8 cellular contexts compared by ENCODE assay signal in genomic region chr22:30289980-30290313, GRCh38. TPM values are rescaled to one million over a fixed set of nuclear protein-coding genes. Genes with fewer than 3 reads are reported as not detected.
A peak's percentile ranks its signal among the peaks of the same experiment; 100 is the strongest.
DNase-seq lines count a peak whose midpoint lies in the region; ATAC-seq, FAIRE-seq and TF ChIP-seq lines count a peak whose summit lies in the region.

No MANE protein-coding gene starts in this region.

- H4K20me1 ChIP-seq in K562 (replicated peaks; ENCODE audit: control insufficient read depth, insufficient read depth, low read length): peaks cover 6% of the 10 kb centered on the region; the same call in 1 of the 2 replicates

- WGBS in K562 (ENCODE audit: insufficient coverage, low coverage, missing lambda C conversion rate): 32% methylated on average over 11 of the region's 12 CpGs

- peak overlapping the region; percentile 59; the same call in 1 of the 2 replicates for H2AFZ ChIP-seq in K562 (ENCODE audit: low read depth, low read length)

- no peak for TF ChIP-seq CTCF in K562 (IDR thresholded peaks at IDR 0.05 in 2 of 3, conservative IDR thresholded peaks at IDR 0.05 in 1 of 3; ENCODE audit: insufficient read depth in 2 of 3, low read depth in 1 of 3, low read length in 3 of 3)
- no peak for TF ChIP-seq CTCF in lower lobe of right lung (IDR thresholded peaks at IDR 0.05)
- peak in 1 of 4 experiments; percentile 19 for TF ChIP-seq CTCF in uterus (IDR thresholded peaks at IDR 0.05)

- H3K9me3 ChIP-seq in K562 (replicated peaks; ENCODE audit: control insufficient read depth, insufficient read depth, low read depth, low read length) (no peaks in the 10 kb centered on the region), lower lobe of right lung (no peaks in the 10 kb centered on the region), uterus (no peaks in the 10 kb centered on the region)

- TF ChIP-seq RAD21 in K562 (CRISPR knock-in tag; conservative IDR thresholded peaks at IDR 0.05 in 1 of 2, IDR thresholded peaks at IDR 0.05 in 1 of 2): no peak

- H3K9ac ChIP-seq in K562 (ENCODE audit: insufficient read depth in 1 of 2, low read depth in 2 of 2, low read length in 2 of 2): peak overlapping the region in 1 of 2 experiments; percentile 79; a peak in 1 of 4 replicates

- FAIRE-seq in K562 (lab: Jason Lieb, UNC): no peak

- TF ChIP-seq POLR2A in K562 (conservative IDR thresholded peaks at IDR 0.05) (no peak), uterus (IDR thresholded peaks at IDR 0.05) (peak in 1 of 2 donors; percentile 4)

- in situ Hi-C loops in K562 (cut with MboI): loop anchor here (10.0 kb wide), 1 partner anchor 315 kb away; the partner anchor contains the start of gene TCN2

- no peaks in the 10 kb centered on the region for H3K79me2 ChIP-seq in K562 (ENCODE audit: control insufficient read depth, insufficient read depth, low read length)

- H3K4me2 ChIP-seq in K562 (ENCODE audit: insufficient read depth, low read length): peak overlapping the region; percentile 60

- peak; percentile 21 for ATAC-seq in GM18511 (IDR thresholded peaks at IDR 0.05; ENCODE audit: unreplicated experiment)
- ATAC-seq in HG03095 (IDR thresholded peaks at IDR 0.05; ENCODE audit: unreplicated experiment): peak; percentile 13
- ATAC-seq in K562: peak; percentile 3
- peak; percentile 0 to 2 for ATAC-seq in lower lobe of right lung
- no peak for ATAC-seq in GM21515 (IDR thresholded peaks at IDR 0.05; ENCODE audit: unreplicated experiment)

- intact Hi-C loops in K562 (cut with micrococcal nuclease): loop anchor here (2.0 kb wide), 1 partner anchor 37 kb away; the partner anchor contains the start of gene TBC1D10A
- intact Hi-C loops in lower lobe of right lung (cut with DNase I): loop anchor here (10.0 kb wide), 1 partner anchor 95 kb away; the partner anchor contains the start of gene RNF215
- intact Hi-C loops in uterus (cut with DNase I; ENCODE audit: low total_unique reads): loop anchor here (5.0 kb wide), 1 partner anchor 97 kb away; the partner anchor contains the start of gene RNF215

- CTCF ChIA-PET in K562 (lab: Yijun Ruan, JAX; ENCODE audit: low intra/inter-chr PET ratio): interaction anchor here (0.7 kb wide), 1 partner anchor 16 kb away, joined by 3 read pairs; no protein-coding TSS in a partner anchor

- H3K27me3 ChIP-seq in K562 (ENCODE audit: control insufficient read depth in 2 of 2, insufficient read depth in 2 of 2, low read length in 2 of 2): no peaks in the 10 kb centered on the region
- no peaks in the 10 kb centered on the region for H3K27me3 ChIP-seq in lower lobe of right lung (ENCODE audit: low read depth)
- no peaks in the 10 kb centered on the region for H3K27me3 ChIP-seq in uterus

- no peaks in the 10 kb centered on the region for H3K9me1 ChIP-seq in K562 (ENCODE audit: control insufficient read depth, insufficient read depth, low read length)

- H3K36me3 ChIP-seq in K562 (ENCODE audit: control insufficient read depth, insufficient read depth, low read length): peaks cover 16% of the 10 kb centered on the region; the same call in 1 of the 3 replicates
- peaks cover 53% of the 10 kb centered on the region for H3K36me3 ChIP-seq in lower lobe of right lung
- H3K36me3 ChIP-seq in uterus: no peaks in the 10 kb centered on the region

- no TSS peak for BruUV-seq in K562 (replicated peaks; lab: Mats Ljungman, UMichigan)

- DNase-seq in K562 (ENCODE audit: extremely low read depth in 1 of 4, low spot score in 3 of 4) (no peak), lower lobe of right lung (no peak), uterus (no peak), NCI-H1694 (lab: John Stamatoyannopoulos, UW) (no peak), amygdala (lab: John Stamatoyannopoulos, UW) (no peak)

- TF ChIP-seq EP300 in K562 (IDR thresholded peaks at IDR 0.05; ENCODE audit: low read length): no peak

- H3K4me1 ChIP-seq in K562 (replicated peaks in 1 of 2; ENCODE audit: control insufficient read depth in 2 of 2, insufficient read depth in 2 of 2, low read length in 2 of 2) (peaks cover 19 to 54% of the 10 kb centered on the region in 2 experiments; a peak in 4 of 5 replicates), lower lobe of right lung (peaks cover 47% of the 10 kb centered on the region), uterus (peaks cover 13 to 23% of the 10 kb centered on the region in 2 donors)

- POLR2A ChIA-PET in K562 (lab: Yijun Ruan, JAX): interaction anchor here (0.6 to 1.4 kb wide), 3 partner anchors 10 to 19 kb away, joined by 3 to 7 read pairs (median 5); no protein-coding TSS in a partner anchor

- H3K4me3 ChIP-seq in K562: peak overlapping the region; percentile 58
- peak overlapping the region; percentile 96 for H3K4me3 ChIP-seq in lower lobe of right lung
- H3K4me3 ChIP-seq in uterus: peak overlapping the region; percentile 64 to 98

- H3K27ac ChIP-seq in K562 (ENCODE audit: extremely low read depth, low read depth, low read length): no peak overlapping the region
- H3K27ac ChIP-seq in lower lobe of right lung: peak overlapping the region; percentile 95
- H3K27ac ChIP-seq in uterus: peak overlapping the region; percentile 79 to 91

RNA-seq across cellular contexts. Expression of gene CASTOR1, which starts 0.6 kb away (rescaled TPM):
- total RNA-seq in K562 (2011; cell fraction: chromatin; rRNA removed; ENCODE audit: low replicate concordance): 2.1 and 7.3 TPM in 2 replicates
- 5.5 and 6.8 TPM in 2 replicates for total RNA-seq in K562 (2011; cell fraction: nucleolus; rRNA removed)
- total RNA-seq in K562 (2011; cell fraction: nucleoplasm; rRNA removed): 2.4 and 4.0 TPM in 2 replicates
- total RNA-seq in K562 (2014; rRNA removed) (1.2 and 1.3 TPM in 2 replicates), K562 (2014; rRNA removed; fragmentation: Illumina TruSeq; extraction: Trizol) (0.47 TPM in 1 of 2 replicates, not detected in the other), K562 (2015; rRNA removed; fragmentation: Illumina TruSeq; extraction: Trizol) (0.72 and 1.1 TPM in 2 replicates), K562 (2021) (2.6 and 3.1 TPM in 2 replicates), lower lobe of right lung (16.2 TPM), uterus (10 to 100 TPM; 15.8 to 67.1 (median 27.7) TPM)
- polyA plus RNA-seq in K562 (2011; rRNA removed) (2.5 and 3.2 TPM in 2 replicates), K562 (2014; fragmentation: Illumina TruSeq; extraction: Trizol) (0.96 and 0.98 TPM in 2 replicates), K562 (2014; fragmentation: Nextera tagmentation; extraction: Ambion mirVana) (under 1 TPM; 0.35 to 0.56 TPM), K562 (2014; rRNA removed) (1.3 and 1.9 TPM in 2 replicates)
- polyA plus RNA-seq in K562 (2011; cell fraction: cytosol; rRNA removed): 3.5 and 7.9 TPM in 2 replicates
- polyA plus RNA-seq in K562 (2011; cell fraction: nucleus; rRNA removed): 10.1 and 12.6 TPM in 2 replicates
- 2.1 and 2.2 TPM in 2 replicates for polyA plus RNA-seq in K562 (2012)
- polyA minus RNA-seq in K562 (2011; rRNA and poly(A)+ RNA removed): 0.49 and 0.90 TPM in 2 replicates
- polyA minus RNA-seq in K562 (2011; cell fraction: cytosol; rRNA and poly(A)+ RNA removed): 2.3 TPM in 1 of 2 replicates, not detected in the other
- 2.6 and 4.6 TPM in 2 replicates for polyA minus RNA-seq in K562 (2011; cell fraction: nucleus; rRNA and poly(A)+ RNA removed)

RNA-seq across cellular contexts. Expression of gene OSM, which starts 23.3 kb away (rescaled TPM):
- 1.8 and 2.3 TPM in 2 replicates for total RNA-seq in K562 (2011; cell fraction: chromatin; rRNA removed; ENCODE audit: low replicate concordance)
- total RNA-seq in K562 (2011; cell fraction: nucleolus; rRNA removed): 1.0 and 1.2 TPM in 2 replicates
- total RNA-seq in K562 (2011; cell fraction: nucleoplasm; rRNA removed): 0.73 and 1.8 TPM in 2 replicates
- not detected in 2 replicates for total RNA-seq in K562 (2014; rRNA removed)
- total RNA-seq in K562 (2014; rRNA removed; fragmentation: Illumina TruSeq; extraction: Trizol): not detected in 2 replicates
- not detected in 2 replicates for total RNA-seq in K562 (2015; rRNA removed; fragmentation: Illumina TruSeq; extraction: Trizol)
- not detected in 2 replicates for total RNA-seq in K562 (2021)
- 0.08 and 0.22 TPM in 2 replicates for polyA plus RNA-seq in K562 (2011; rRNA removed)
- 0.04 and 0.06 TPM in 2 replicates for polyA plus RNA-seq in K562 (2011; cell fraction: cytosol; rRNA removed)
- 0.24 and 1.6 TPM in 2 replicates for polyA plus RNA-seq in K562 (2011; cell fraction: nucleus; rRNA removed)
- polyA plus RNA-seq in K562 (2012): not detected in 2 replicates
- polyA plus RNA-seq in K562 (2014; fragmentation: Illumina TruSeq; extraction: Trizol): not detected in 2 replicates
- polyA plus RNA-seq in K562 (2014; fragmentation: Nextera tagmentation; extraction: Ambion mirVana): not detected
- not detected in 2 replicates for polyA plus RNA-seq in K562 (2014; rRNA removed)
- polyA minus RNA-seq in K562 (2011; rRNA and poly(A)+ RNA removed): not detected in 2 replicates
- not detected in 2 replicates for polyA minus RNA-seq in K562 (2011; cell fraction: cytosol; rRNA and poly(A)+ RNA removed)
- polyA minus RNA-seq in K562 (2011; cell fraction: nucleus; rRNA and poly(A)+ RNA removed): 0.13 TPM in 1 of 2 replicates, not detected in the other
- 1.1 TPM for total RNA-seq in lower lobe of right lung
- total RNA-seq in uterus: 1 to 10 TPM in 1 of 4 donors, under 1 TPM in 2, not detected in 1; 0.76 to 8.8 (median 0.76) TPM

RNA-seq across cellular contexts. Expression of gene TBC1D10A, which starts 36.8 kb away (rescaled TPM):
- 11.9 and 35.0 TPM in 2 replicates for total RNA-seq in K562 (2011; cell fraction: chromatin; rRNA removed; ENCODE audit: low replicate concordance)
- total RNA-seq in K562 (2011; cell fraction: nucleolus; rRNA removed): 24.2 and 26.7 TPM in 2 replicates
- total RNA-seq in K562 (2011; cell fraction: nucleoplasm; rRNA removed): 15.3 and 17.6 TPM in 2 replicates
- total RNA-seq in K562 (2014; rRNA removed): 7.5 and 7.8 TPM in 2 replicates
- total RNA-seq in K562 (2014; rRNA removed; fragmentation: Illumina TruSeq; extraction: Trizol): 2.0 and 2.3 TPM in 2 replicates
- 4.6 and 5.0 TPM in 2 replicates for total RNA-seq in K562 (2015; rRNA removed; fragmentation: Illumina TruSeq; extraction: Trizol)
- 9.8 and 10.4 TPM in 2 replicates for total RNA-seq in K562 (2021)
- 6.0 and 8.2 TPM in 2 replicates for polyA plus RNA-seq in K562 (2011; rRNA removed)
- polyA plus RNA-seq in K562 (2011; cell fraction: cytosol; rRNA removed): 7.5 and 14.2 TPM in 2 replicates
- polyA plus RNA-seq in K562 (2011; cell fraction: nucleus; rRNA removed): 19.8 and 29.9 TPM in 2 replicates
- polyA plus RNA-seq in K562 (2012): 5.9 and 11.4 TPM in 2 replicates
- 4.3 and 6.2 TPM in 2 replicates for polyA plus RNA-seq in K562 (2014; fragmentation: Illumina TruSeq; extraction: Trizol)
- polyA plus RNA-seq in K562 (2014; fragmentation: Nextera tagmentation; extraction: Ambion mirVana): under 1 TPM; 0.13 to 0.18 TPM
- polyA plus RNA-seq in K562 (2014; rRNA removed): 5.8 and 7.9 TPM in 2 replicates
- polyA minus RNA-seq in K562 (2011; rRNA and poly(A)+ RNA removed): 4.2 and 5.3 TPM in 2 replicates
- polyA minus RNA-seq in K562 (2011; cell fraction: cytosol; rRNA and poly(A)+ RNA removed): 5.8 and 6.6 TPM in 2 replicates
- polyA minus RNA-seq in K562 (2011; cell fraction: nucleus; rRNA and poly(A)+ RNA removed): 7.9 and 9.3 TPM in 2 replicates
- total RNA-seq in lower lobe of right lung: 27.4 TPM
- total RNA-seq in uterus: 10 to 100 TPM in 2 of 4 donors, 1 to 10 TPM in 2; 2.8 to 33.6 (median 10.0) TPM

RNA-seq across cellular contexts. Expression of gene LIF, which starts 43.4 kb away (rescaled TPM):
- total RNA-seq in K562 (2011; cell fraction: chromatin; rRNA removed; ENCODE audit: low replicate concordance): 0.35 and 2.6 TPM in 2 replicates
- 0.39 and 0.50 TPM in 2 replicates for total RNA-seq in K562 (2011; cell fraction: nucleolus; rRNA removed)
- 0.29 and 0.38 TPM in 2 replicates for total RNA-seq in K562 (2011; cell fraction: nucleoplasm; rRNA removed)
- total RNA-seq in K562 (2014; rRNA removed) (0.04 and 0.05 TPM in 2 replicates), K562 (2014; rRNA removed; fragmentation: Illumina TruSeq; extraction: Trizol) (0.03 TPM in 1 of 2 replicates, not detected in the other), K562 (2015; rRNA removed; fragmentation: Illumina TruSeq; extraction: Trizol) (0.11 and 0.34 TPM in 2 replicates), K562 (2021) (0.31 TPM in 2 replicates), lower lobe of right lung (3.1 TPM), uterus (1 to 10 TPM in 2 of 4 donors, under 1 TPM in 1, not detected in 1; under 0.01 to 3.0 (median 1.5) TPM)
- polyA plus RNA-seq in K562 (2011; rRNA removed) (0.16 and 0.39 TPM in 2 replicates), K562 (2014; fragmentation: Illumina TruSeq; extraction: Trizol) (0.04 and 0.09 TPM in 2 replicates), K562 (2014; fragmentation: Nextera tagmentation; extraction: Ambion mirVana) (not detected), K562 (2014; rRNA removed) (0.03 and 0.25 TPM in 2 replicates)
- polyA plus RNA-seq in K562 (2011; cell fraction: cytosol; rRNA removed): 0.09 and 0.72 TPM in 2 replicates
- polyA plus RNA-seq in K562 (2011; cell fraction: nucleus; rRNA removed): 0.53 and 7.0 TPM in 2 replicates
- polyA plus RNA-seq in K562 (2012): 0.06 and 0.08 TPM in 2 replicates
- polyA minus RNA-seq in K562 (2011; rRNA and poly(A)+ RNA removed): 0.14 TPM in 1 of 2 replicates, not detected in the other
- polyA minus RNA-seq in K562 (2011; cell fraction: cytosol; rRNA and poly(A)+ RNA removed): 0.27 and 0.29 TPM in 2 replicates
- 0.27 and 0.33 TPM in 2 replicates for polyA minus RNA-seq in K562 (2011; cell fraction: nucleus; rRNA and poly(A)+ RNA removed)
